In the genomic region with DNA sequence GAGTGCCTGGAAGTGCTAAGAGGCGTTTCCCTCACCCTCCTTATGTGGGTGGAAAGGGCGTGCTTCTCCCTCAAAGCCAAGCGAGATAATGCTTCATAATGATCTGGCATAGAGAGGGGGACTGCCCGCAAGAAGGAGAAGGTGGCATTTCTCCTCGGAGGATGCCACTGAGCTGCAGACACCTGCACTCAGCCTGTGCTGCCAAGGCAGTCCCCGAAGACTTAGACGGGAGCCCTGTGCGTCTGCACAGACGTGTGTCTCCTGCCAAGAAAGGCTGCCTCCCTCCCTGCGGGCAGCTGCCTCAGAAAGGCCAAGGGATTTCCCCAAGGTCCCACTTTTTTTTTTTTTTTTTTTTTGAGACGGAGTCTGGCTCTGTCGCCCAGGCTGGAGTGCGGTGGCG, we compare ENCODE assay signal across 25 cellular contexts. TPM values are rescaled to one million over a fixed set of nuclear protein-coding genes. Genes with fewer than 3 reads are reported as not detected.
A peak's percentile ranks its signal among the peaks of the same experiment; 100 is the strongest.
DNase-seq lines count a peak whose midpoint lies in the region; ATAC-seq and TF ChIP-seq lines count a peak whose summit lies in the region.
"Had no signal": no experiment of that assay in that cellular context is flagged by ENCODE, and none has a peak within 500 bp of the region (broad histone marks: within the 10 kb centered on the region; RNA-seq: fewer than 3 reads in every experiment).

No MANE protein-coding gene starts in this region.

- peaks cover 9% of the 10 kb centered on the region for H3K4me1 Mint-ChIP-seq in osteocyte (ENCODE audit: unreplicated experiment)
- H3K4me1 Mint-ChIP-seq in neural progenitor cell, result peaks cover 23% of the 10 kb centered on the region
- H3K4me1 Mint-ChIP-seq: T-cell had no signal

- H3K9me3 Mint-ChIP-seq in osteocyte (ENCODE audit: unreplicated experiment), result no peaks in the 10 kb centered on the region
- no peaks in the 10 kb centered on the region for H3K9me3 Mint-ChIP-seq in neural progenitor cell
- H3K9me3 Mint-ChIP-seq: GM23338, IgD-negative memory B cell, T-cell had no signal

- H3K4me3 Mint-ChIP-seq in osteocyte (ENCODE audit: unreplicated experiment) (no peak overlapping the region), neural progenitor cell (no peak overlapping the region)
- H3K4me3 Mint-ChIP-seq: GM23338, IgD-negative memory B cell, T-cell had no signal

- no peak overlapping the region for H2AFZ ChIP-seq in neural progenitor cell (replicated peaks)
- H2AFZ ChIP-seq: GM23338 had no signal

- no peaks in the 10 kb centered on the region for H3K27me3 Mint-ChIP-seq in osteocyte (ENCODE audit: unreplicated experiment)
- peaks cover 6% of the 10 kb centered on the region for H3K27me3 Mint-ChIP-seq in neural progenitor cell (ENCODE audit: insufficient read depth, low read depth)

- peaks cover 5% of the 10 kb centered on the region for H3F3A ChIP-seq in neural progenitor cell (ENCODE audit: low read depth)

- H3K27me3 ChIP-seq in BLaER1 treated with 17β-estradiol and CSF1 and Interleukin-3, amounts not matched to agents 10 nM and 100 nM, result no peaks in the 10 kb centered on the region
- H3K27me3 ChIP-seq in H7 (ENCODE audit: control insufficient read depth, insufficient read depth, low read length) (no peaks in the 10 kb centered on the region), neural progenitor cell (no peaks in the 10 kb centered on the region)

- no peaks in the 10 kb centered on the region for H3K79me2 ChIP-seq in neural progenitor cell (ENCODE audit: low read depth)

- DNase-seq in H7 (peak; percentile 12), left lobe of liver (ENCODE audit: low spot score) (peak; percentile 15), osteocyte (ENCODE audit: extremely low spot score, unreplicated experiment) (peak; percentile 73), neural progenitor cell (ENCODE audit: low spot score) (no peak), glomerular visceral epithelial cell (ENCODE audit: extremely low spot score) (no peak)
- DNase-seq: Calu3, DMS79 treated with DMSO at 0.1 percent for 48 hours, GF-D8, NCI-H1092, NCI-H1436, NCI-H187, NCI-H446, NCI-H524 treated with DMSO at 0.1 percent for 48 hours, NCI-H774, PC-3, SJCRH30, T-cell had no signal

- H3K36me3 Mint-ChIP-seq in osteocyte (ENCODE audit: unreplicated experiment) (no peaks in the 10 kb centered on the region), neural progenitor cell (no peaks in the 10 kb centered on the region)
- H3K36me3 Mint-ChIP-seq: IgD-negative memory B cell, T-cell had no signal

- H3K4me1 ChIP-seq in BLaER1 treated with 17β-estradiol and CSF1 and Interleukin-3, amounts not matched to agents 10 nM and 100 nM, result peaks cover 24 to 100% (median 82%) of the 10 kb centered on the region in 10 experiments
- peaks cover 19% of the 10 kb centered on the region for H3K4me1 ChIP-seq in neural progenitor cell

- H4K20me1 ChIP-seq in BLaER1 treated with 17β-estradiol and CSF1 and Interleukin-3, amounts not matched to agents 10 nM and 100 nM, result no peaks in the 10 kb centered on the region
- no peaks in the 10 kb centered on the region for H4K20me1 ChIP-seq in neural progenitor cell (ENCODE audit: low read depth)

- 0 out of 22 replicates have a peak overlapping the region, but pooled peaks of 1 of the 11 experiments have one; percentile 14 for H3K27ac ChIP-seq in BLaER1 treated with 17β-estradiol and CSF1 and Interleukin-3, amounts not matched to agents 10 nM and 100 nM
- H3K27ac ChIP-seq in neural progenitor cell, result no peak overlapping the region
- H3K27ac ChIP-seq: HL-60, KMS-11, SJCRH30 had no signal

- ATAC-seq in left lobe of liver, result no peak
- no peak for ATAC-seq in GM21447 (IDR thresholded peaks at IDR 0.05; ENCODE audit: unreplicated experiment)
- ATAC-seq: GM23338, HCT116, PC-3, T-cell had no signal

- H3K36me3 ChIP-seq in BLaER1 treated with 17β-estradiol and CSF1 and Interleukin-3, amounts not matched to agents 10 nM and 100 nM, result no peaks in the 10 kb centered on the region
- H3K36me3 ChIP-seq in H7 (replicated peaks; ENCODE audit: control insufficient read depth, insufficient read depth, low read length) (0 out of 2 replicates have a peak, but pooled peaks cover 1% of the 10 kb centered on the region), neural progenitor cell (no peaks in the 10 kb centered on the region)
- H3K36me3 ChIP-seq: SJCRH30 had no signal

- H3K9me3 ChIP-seq in BLaER1 treated with 17β-estradiol and CSF1 and Interleukin-3, amounts not matched to agents 10 nM and 100 nM (replicated peaks in 1 of 11), result 0 out of 22 replicates have a peak, but pooled peaks cover 0 to under 1% (median 0%) of the 10 kb centered on the region in 11 experiments
- no peaks in the 10 kb centered on the region for H3K9me3 ChIP-seq in neural progenitor cell (ENCODE audit: low read depth)
- H3K9me3 ChIP-seq: SJCRH30 had no signal

- no peak overlapping the region for H3K4me3 ChIP-seq in BLaER1 treated with 17β-estradiol and CSF1 and Interleukin-3, amounts not matched to agents 10 nM and 100 nM
- H3K4me3 ChIP-seq in H7 (ENCODE audit: insufficient read depth, low read depth, low read length) (no peak overlapping the region), neural progenitor cell (no peak overlapping the region)
- H3K4me3 ChIP-seq: GM23338, SJCRH30 had no signal

- no peak overlapping the region for H3K9ac ChIP-seq in BLaER1 treated with 17β-estradiol and CSF1 and Interleukin-3, amounts not matched to agents 10 nM and 100 nM
- no peak overlapping the region for H3K9ac ChIP-seq in neural progenitor cell
- H3K9ac ChIP-seq: KMS-11 had no signal

- peak overlapping the region in 10 of 11 experiments; percentile 16 to 85 (median 44); a peak in 17 of 22 replicates for H3K4me2 ChIP-seq in BLaER1 treated with 17β-estradiol and CSF1 and Interleukin-3, amounts not matched to agents 10 nM and 100 nM
- H3K4me2 ChIP-seq in neural progenitor cell, result no peak overlapping the region
- H3K4me2 ChIP-seq: GM23338, KMS-11 had no signal

- TF ChIP-seq CTCF in osteocyte (IDR thresholded peaks at IDR 0.05) (no peak), neural progenitor cell (IDR thresholded peaks at IDR 0.05) (no peak)

- H3K27ac Mint-ChIP-seq in osteocyte (ENCODE audit: unreplicated experiment), result no peak overlapping the region
- H3K27ac Mint-ChIP-seq in neural progenitor cell, result no peak overlapping the region
- H3K27ac Mint-ChIP-seq: GM23338, IgD-negative memory B cell, T-cell had no signal

RNA-seq across cellular contexts. Expression of gene SPATA19, which starts 48.1 kb away (rescaled TPM):
- total RNA-seq in H7 (2014; rRNA removed; shearing (Covaris generic)), result not detected in 2 replicates
- total RNA-seq in left lobe of liver (not detected), osteocyte (not detected in 2 replicates), neural progenitor cell (ENCODE audit: low replicate concordance) (not detected in 2 replicates)
- total RNA-seq: A673, Calu3, GM23338, PC-3, SJCRH30, T-cell had no signal

Comparison
In these comparisons a context has a peak if more than half of its experiments do, and no peak if none do; other contexts are left out.
1. DNase-seq: peak in H7 (single experiment), left lobe of liver (single experiment) and osteocyte (single experiment); none in neural progenitor cell (single experiment) and glomerular visceral epithelial cell (single experiment).